8 cellular contexts compared by ENCODE assay signal in genomic region chr11:130003717-130004001, GRCh38. TPM values are rescaled to one million over a fixed set of nuclear protein-coding genes. Genes with fewer than 3 reads are reported as not detected.
A peak's percentile ranks its signal among the peaks of the same experiment; 100 is the strongest.
DNase-seq lines count a peak whose midpoint lies in the region; ATAC-seq, FAIRE-seq and TF ChIP-seq lines count a peak whose summit lies in the region.

No MANE protein-coding gene starts in this region.

- H2AFZ ChIP-seq in GM23248 = peak overlapping the region; percentile 77

- in situ Hi-C loops in GM23248 (cut with MboI) = no loop called here

- peak overlapping the region; percentile 99 for H3K27ac ChIP-seq in GM23248

- H3K27me3 ChIP-seq in GM23248 (replicated peaks; ENCODE audit: insufficient read depth) = no peaks in the 10 kb centered on the region

- no peak for FAIRE-seq in frontal cortex (lab: Jason Lieb, UNC)

- DNase-seq in AG04449 (ENCODE audit: low read depth, low spot score) (no peak), GM23248 (no peak), activated B cell treated with CpG ODN at 0.5 μM for 24 hours (no peak), superior temporal gyrus (ENCODE audit: extremely low spot score) (peak; percentile 75), occipital lobe (lab: John Stamatoyannopoulos, UW) (no peak), frontal cortex (ENCODE audit: low spot score in 2 of 2) (no peak)

- H3K9ac ChIP-seq in GM23248 = peak overlapping the region; percentile 95

- no peaks in the 10 kb centered on the region for H3K9me2 ChIP-seq in GM23248 (ENCODE audit: insufficient read depth)

- 0 out of 2 replicates have a peak, but pooled peaks cover 3% of the 10 kb centered on the region for H4K20me1 ChIP-seq in GM23248 (ENCODE audit: insufficient read depth)

- ATAC-seq in activated B cell treated with CpG ODN at 0.5 μM for 24 hours (ENCODE audit: low read depth) = no peak
- no peak for ATAC-seq in HG03442 (IDR thresholded peaks at IDR 0.05; ENCODE audit: unreplicated experiment)

- H3K79me2 ChIP-seq in GM23248 (ENCODE audit: insufficient read depth) = peaks cover 32% of the 10 kb centered on the region

- H3F3A ChIP-seq in GM23248 (ENCODE audit: insufficient read depth) = peaks cover 7% of the 10 kb centered on the region

- no peaks in the 10 kb centered on the region for H3K9me3 Mint-ChIP-seq in activated B cell treated with CpG ODN at 0.5 μM for 24 hours

- POLR2A ChIA-PET in AG04449 (lab: Yijun Ruan, JAX) (interaction anchor here (0.7 to 2.6 kb wide), 6 partner anchors 11 to 406 kb away, joined by 3 to 13 read pairs (median 8); partner anchors contain the start of gene APLP2), activated B cell treated with CpG ODN at 0.5 μM for 24 hours (lab: Charles Lee) (interaction anchor here (0.6 to 4.2 kb wide), 20 partner anchors 9 to 912 kb away, joined by 3 to 59 read pairs (median 15); partner anchors contain the start of genes APLP2, SNX19 and ST14)

- peak overlapping the region; percentile 98 for H3K27ac Mint-ChIP-seq in activated B cell treated with CpG ODN at 0.5 μM for 24 hours

- H3K4me1 ChIP-seq in GM23248 (ENCODE audit: insufficient read depth) = peaks cover 13% of the 10 kb centered on the region

- H3K4me1 Mint-ChIP-seq in activated B cell treated with CpG ODN at 0.5 μM for 24 hours = peaks cover 26% of the 10 kb centered on the region

- 1 to 2% methylated on average over 8 of the region's 8 CpGs for WGBS in GM23248 (ENCODE audit: low coverage in 1 of 2, low lambda C conversion rate in 2 of 2, missing lambda C conversion rate in 2 of 2), 2 experiments

- H3K27me3 Mint-ChIP-seq in activated B cell treated with CpG ODN at 0.5 μM for 24 hours = peaks cover 9% of the 10 kb centered on the region

- TF ChIP-seq CTCF in AG04449 (IDR thresholded peaks at IDR 0.05; ENCODE audit: insufficient read depth, low read length, missing control alignments) = no peak
- no peak for TF ChIP-seq CTCF in activated B cell treated with CpG ODN at 0.5 μM for 24 hours (IDR thresholded peaks at IDR 0.05)

- intact Hi-C loops in activated B cell treated with CpG ODN at 0.5 μM for 24 hours (cut with micrococcal nuclease) = loop anchor here (1.0 to 10.0 kb wide), 8 partner anchors 19 to 911 kb away; partner anchors contain the start of genes APLP2, NFRKB and SNX19

- peak overlapping the region; percentile 93 for H3K4me3 Mint-ChIP-seq in activated B cell treated with CpG ODN at 0.5 μM for 24 hours

- CTCF ChIA-PET in AG04449 (lab: Yijun Ruan, JAX) (no interaction called here), activated B cell treated with CpG ODN at 0.5 μM for 24 hours (lab: Charles Lee) (interaction anchor here (1.0 to 1.8 kb wide), 6 partner anchors 11 to 128 kb away, joined by 3 to 18 read pairs (median 4); no protein-coding TSS in a partner anchor)

- H3K4me3 ChIP-seq in AG04449 (ENCODE audit: low read depth, low read length) (peak overlapping the region; percentile 75), GM23248 (peak overlapping the region; percentile 79), iPS-18c (ENCODE audit: insufficient read depth, low read depth, low read length) (peak overlapping the region; percentile 77)

- no peaks in the 10 kb centered on the region for H3K9me3 ChIP-seq in GM23248 (ENCODE audit: low read depth)
- H3K9me3 ChIP-seq in iPS-18c (ENCODE audit: control insufficient read depth, insufficient read depth, low read length) = no peaks in the 10 kb centered on the region

- H3K36me3 ChIP-seq in GM23248 (ENCODE audit: low read depth) = no peaks in the 10 kb centered on the region

- H3K4me2 ChIP-seq in GM23248 (ENCODE audit: unreplicated experiment) = peak overlapping the region; percentile 92

- H3K36me3 Mint-ChIP-seq in activated B cell treated with CpG ODN at 0.5 μM for 24 hours (ENCODE audit: low read depth) = peaks cover 6% of the 10 kb centered on the region

RNA-seq across cellular contexts. Expression of gene PRDM10, which starts 1.0 kb away (rescaled TPM):
- 4.6 and 5.7 TPM in 2 replicates for total RNA-seq in GM23248 (2014; rRNA removed; shearing (Covaris generic))
- polyA plus RNA-seq in GM23248 (2016; fragmentation: Nextera tagmentation; extraction: Ambion mirVana) = 2.9 TPM in 2 replicates
- total RNA-seq in activated B cell treated with CpG ODN at 0.5 μM for 24 hours (14.6 and 15.3 TPM in 2 replicates), occipital lobe (13.6 TPM), frontal cortex (11.4 TPM)
